In genomic region chr4:8332038-8332857, GRCh38 we compare ENCODE assay signal across 19 cellular contexts.
A peak's percentile ranks its signal among the peaks of the same experiment; 100 is the strongest.
DNase-seq lines count a peak whose midpoint lies in the region; ATAC-seq, FAIRE-seq and TF ChIP-seq lines count a peak whose summit lies in the region.
"Had no signal": no experiment of that assay in that cellular context is flagged by ENCODE, and none has a peak within 500 bp of the region (broad histone marks: within the 10 kb centered on the region; RNA-seq: fewer than 3 reads in every experiment).

No MANE protein-coding gene starts in this region.

- H3K9ac ChIP-seq in BLaER1 (peak overlapping the region; percentile 56; the same call in 1 of the 2 replicates), HepG2 (ENCODE audit: insufficient read depth, low read depth, low read length) (no peak overlapping the region)
- H3K9ac ChIP-seq: SK-N-SH had no signal

- no peak for ATAC-seq in HepG2
- no peak for ATAC-seq in GM18520 (IDR thresholded peaks at IDR 0.05; ENCODE audit: unreplicated experiment)
- ATAC-seq: PC-3 had no signal

- H3K27ac ChIP-seq in BLaER1 (peak overlapping the region; percentile 70), RWPE1 (peak overlapping the region; percentile 28; the same call in 1 of the 2 replicates), HepG2 (ENCODE audit: extremely low read length, insufficient read depth, low read length) (no peak overlapping the region), spleen (no peak overlapping the region)

- no peak for FAIRE-seq in HepG2 (lab: Jason Lieb, UNC)
- FAIRE-seq: D721Med had no signal

- TF ChIP-seq RAD21 in HepG2 (CRISPR knock-in tag; IDR thresholded peaks at IDR 0.05): no peak

- TF ChIP-seq CTCF in RWPE1 (conservative IDR thresholded peaks at IDR 0.05; ENCODE audit: low read depth) (no peak), HepG2 (CRISPR knock-in tag; IDR thresholded peaks at IDR 0.05) (no peak), spleen (IDR thresholded peaks at IDR 0.05 in 8 of 11, conservative IDR thresholded peaks at IDR 0.05 in 3 of 11) (no peak)

- H3K4me1 ChIP-seq in BLaER1 (peaks cover 45% of the 10 kb centered on the region), HepG2 (ENCODE audit: insufficient read depth, low read length) (peaks cover 17% of the 10 kb centered on the region), spleen (peaks cover 0 to 5% (median 0%) of the 10 kb centered on the region in 6 donors)

- DNase-seq in RWPE1 (ENCODE audit: low spot score) (no peak), HepG2 (ENCODE audit: low spot score) (no peak), spleen (peak; percentile 22), GM19238 (ENCODE audit: insufficient read length, low spot score) (no peak)
- no peak for DNase-seq in activated CD4-positive, alpha-beta T cell treated with anti-CD3 and anti-CD28 coated beads for 4 hours
- DNase-seq: CD8-positive, alpha-beta memory T cell; DMS79; H9; IMR-90; Karpas-422; NCI-H187 treated with DMSO at 0.1 percent for 48 hours; NCI-H2171; NCI-H446 treated with DMSO at 0.1 percent for 48 hours; NCI-H748 treated with DMSO at 0.1 percent for 48 hours; PC-3; SK-N-SH had no signal

- no peaks in the 10 kb centered on the region for H3K79me2 ChIP-seq in HepG2 (ENCODE audit: insufficient read depth, low read length)

- intact Hi-C loops in HepG2 (cut with micrococcal nuclease; ENCODE audit: unreplicated experiment): no loop called here
- intact Hi-C loops in spleen (cut with DNase I; ENCODE audit: low total_unique reads): no loop called here

- TF ChIP-seq EP300 in HepG2 (IDR thresholded peaks at IDR 0.05; ENCODE audit: low read depth in 2 of 2, low read length in 2 of 2): no peak
- TF ChIP-seq EP300 in HepG2 (CRISPR knock-in tag; IDR thresholded peaks at IDR 0.05; ENCODE audit: borderline replicate concordance): no peak

- H4K20me1 ChIP-seq in BLaER1 (no peaks in the 10 kb centered on the region), HepG2 (ENCODE audit: insufficient read depth, low read length) (no peaks in the 10 kb centered on the region)

- no peak overlapping the region for H2AFZ ChIP-seq in HepG2 (ENCODE audit: low read length)

- TF ChIP-seq POLR2A in HepG2 (IDR thresholded peaks at IDR 0.05; ENCODE audit: insufficient read depth in 1 of 2, low read depth in 2 of 2, low read length in 2 of 2) (no peak), spleen (IDR thresholded peaks at IDR 0.05) (no peak)

- H3K9me3 ChIP-seq in BLaER1: peaks cover 29% of the 10 kb centered on the region
- H3K9me3 ChIP-seq in HepG2 (ENCODE audit: low read length): peaks cover 5% of the 10 kb centered on the region; the same call in 1 of the 2 replicates
- peaks cover 0 to 31% (median 11%) of the 10 kb centered on the region in 8 donors for H3K9me3 ChIP-seq in spleen

- H3K27me3 ChIP-seq in BLaER1: no peaks in the 10 kb centered on the region
- peaks cover 3 to 38% of the 10 kb centered on the region in 2 experiments; a peak in 3 of 5 replicates for H3K27me3 ChIP-seq in HepG2 (ENCODE audit: control insufficient read depth in 1 of 2, insufficient read depth in 2 of 2, low read length in 2 of 2)
- no peaks in the 10 kb centered on the region for H3K27me3 ChIP-seq in spleen (replicated peaks in 1 of 7)

- WGBS in HepG2 (ENCODE audit: low lambda C conversion rate): 8% methylated on average over 9 of the region's 12 CpGs
- WGBS in spleen, 5 donors: 72 to 90% (median 88%) methylated on average over 11 to 12 of the region's 12 CpGs

- in situ Hi-C loops in HepG2 (cut with HindIII; ENCODE audit: extremely low pct_ligation_motif_present, low pct_unique_long_range_greater_than_20kb): no loop called here

- peak overlapping the region; percentile 87 for H3K4me2 ChIP-seq in BLaER1
- no peak overlapping the region for H3K4me2 ChIP-seq in HepG2 (ENCODE audit: low read depth, low read length)
- H3K4me2 ChIP-seq: SK-N-SH had no signal

- CTCF ChIA-PET in RWPE1 (lab: Yijun Ruan, JAX) (no interaction called here), HepG2 (lab: Yijun Ruan, JAX; ENCODE audit: low intra/inter-chr PET ratio, low total read pairs) (no interaction called here)

- H3K4me3 ChIP-seq in BLaER1: no peak overlapping the region
- no peak overlapping the region for H3K4me3 ChIP-seq in HepG2 (replicated peaks in 1 of 3; ENCODE audit: insufficient read depth in 1 of 3, low read depth in 2 of 3, low read length in 3 of 3)
- H3K4me3 ChIP-seq in spleen: no peak overlapping the region

- BruUV-seq in HepG2 (replicated peaks; lab: Mats Ljungman, UMichigan): no TSS peak

- POLR2A ChIA-PET in RWPE1 (lab: Yijun Ruan, JAX; ENCODE audit: low non-redundant PET) (no interaction called here), HepG2 (lab: Yijun Ruan, JAX) (no interaction called here)

- H3K36me3 ChIP-seq in BLaER1 (no peaks in the 10 kb centered on the region), HepG2 (replicated peaks in 1 of 2; ENCODE audit: control insufficient read depth in 1 of 2, insufficient read depth in 2 of 2, low read length in 2 of 2) (no peaks in the 10 kb centered on the region), spleen (no peaks in the 10 kb centered on the region)

TF ChIP-seq in HepG2, 621 proteins besides CTCF, POLR2A, EP300 and RAD21:
- no peak for TF ChIP-seq NFYB (CRISPR knock-in tag; IDR thresholded peaks at IDR 0.05)
- TF ChIP-seq ZNF615 (CRISPR knock-in tag; IDR thresholded peaks at IDR 0.05; ENCODE audit: borderline replicate concordance): no peak
- TF ChIP-seq RCOR2 (CRISPR knock-in tag; IDR thresholded peaks at IDR 0.05): no peak
- peak; percentile 70; the same call in 1 of the 2 replicates for TF ChIP-seq ZNF264 (CRISPR knock-in tag; IDR thresholded peaks at IDR 0.05)

Comparison
In these comparisons a context has a peak if more than half of its experiments do, and no peak if none do; other contexts are left out.
1. H3K27ac ChIP-seq: peak in BLaER1 (single experiment) and RWPE1 (single experiment); none in HepG2 (single experiment) and spleen (0 of 8).